ENCODE assay signal across 10 cellular contexts in genomic region chr12:69966409-69966808, GRCh38.
DNase-seq lines count a peak whose midpoint lies in the region; ATAC-seq lines count a peak whose summit lies in the region.
"Had no signal": no experiment of that assay in that cellular context is flagged by ENCODE, and none has a peak within 500 bp of the region (broad histone marks: within the 10 kb centered on the region; RNA-seq: fewer than 3 reads in every experiment).

No MANE protein-coding gene starts in this region.

- H3K27me3 ChIP-seq in right cardiac atrium (ENCODE audit: control insufficient read depth, insufficient read depth), result no peaks in the 10 kb centered on the region
- H3K27me3 ChIP-seq in subcutaneous abdominal adipose tissue (ENCODE audit: control insufficient read depth in 5 of 5, insufficient read depth in 4 of 5, low read length in 5 of 5), result no peaks in the 10 kb centered on the region

- H3K4me3 ChIP-seq in right cardiac atrium (ENCODE audit: low read length) (no peak overlapping the region), subcutaneous abdominal adipose tissue (ENCODE audit: low read depth in 1 of 5, low read length in 5 of 5) (no peak overlapping the region)

- in situ Hi-C loops in G401 (cut with HindIII; ENCODE audit: low sequenced_read_pairs), result no loop called here

- no peaks in the 10 kb centered on the region for H3K27me3 Mint-ChIP-seq in stimulated activated naive CD8-positive, alpha-beta T cell treated with anti-CD3 and anti-CD28 coated beads, Interleukin-15, amount 100 ng/mL, for 72 hours

- intact Hi-C loops in right cardiac atrium (cut with DNase I), result no loop called here

- H3K4me1 ChIP-seq in right cardiac atrium (ENCODE audit: control insufficient read depth, insufficient read depth, low read length) (peaks cover 6% of the 10 kb centered on the region), subcutaneous abdominal adipose tissue (ENCODE audit: control insufficient read depth in 5 of 5, insufficient read depth in 5 of 5, low read length in 5 of 5) (peaks cover 0 to 15% (median 11%) of the 10 kb centered on the region in 5 donors)

- H3K27ac Mint-ChIP-seq in stimulated activated naive CD8-positive, alpha-beta T cell treated with anti-CD3 and anti-CD28 coated beads, Interleukin-15, amount 100 ng/mL, for 72 hours, result no peak overlapping the region

- H3K36me3 ChIP-seq in subcutaneous abdominal adipose tissue (ENCODE audit: control insufficient read depth in 5 of 5, insufficient read depth in 5 of 5, low read length in 5 of 5), result no peaks in the 10 kb centered on the region

- no peak overlapping the region for H3K4me3 Mint-ChIP-seq in stimulated activated naive CD8-positive, alpha-beta T cell treated with anti-CD3 and anti-CD28 coated beads, Interleukin-15, amount 100 ng/mL, for 72 hours

- ATAC-seq in right cardiac atrium (peak; percentile 83 to 94), GM19324 (IDR thresholded peaks at IDR 0.05; ENCODE audit: low FRiP score, unreplicated experiment) (no peak), HG03342 (IDR thresholded peaks at IDR 0.05; ENCODE audit: unreplicated experiment) (no peak)
- no peak for ATAC-seq in stimulated activated naive CD8-positive, alpha-beta T cell treated with anti-CD3 and anti-CD28 coated beads, Interleukin-15, amount 100 ng/mL, for 72 hours

- H3K27ac ChIP-seq in right cardiac atrium (ENCODE audit: low read length), result no peak overlapping the region
- peak overlapping the region; percentile 38 for H3K27ac ChIP-seq in subcutaneous abdominal adipose tissue (ENCODE audit: low read depth, low read length)

- H3K9me3 ChIP-seq in right cardiac atrium (ENCODE audit: control insufficient read depth, low read length) (no peaks in the 10 kb centered on the region), subcutaneous abdominal adipose tissue (ENCODE audit: control insufficient read depth in 5 of 5, low read length in 5 of 5) (no peaks in the 10 kb centered on the region)

- DNase-seq in HK-2 (ENCODE audit: unreplicated experiment) (peak; percentile 18), astrocyte of the hippocampus (ENCODE audit: low read depth, low spot score) (peak; percentile 7), right cardiac atrium (peak; percentile 53 to 67 (median 60)), G401 (ENCODE audit: low spot score) (no peak)
- DNase-seq in stimulated activated naive CD8-positive, alpha-beta T cell treated with anti-CD3 and anti-CD28 coated beads, Interleukin-15, amount 100 ng/mL, for 72 hours, result no peak
- DNase-seq: NCI-H2171 treated with DMSO at 0.1 percent for 48 hours, T-helper 2 cell had no signal

- no peak overlapping the region for H3K9ac ChIP-seq in subcutaneous abdominal adipose tissue (ENCODE audit: low read length in 5 of 5)

- WGBS in right cardiac atrium, result 28% methylated on average over 1 of the region's 1 CpG

- H3K4me1 Mint-ChIP-seq in stimulated activated naive CD8-positive, alpha-beta T cell treated with anti-CD3 and anti-CD28 coated beads, Interleukin-15, amount 100 ng/mL, for 72 hours, result no peaks in the 10 kb centered on the region

- H3K9me3 Mint-ChIP-seq in stimulated activated naive CD8-positive, alpha-beta T cell treated with anti-CD3 and anti-CD28 coated beads, Interleukin-15, amount 100 ng/mL, for 72 hours, result no peaks in the 10 kb centered on the region

Comparison
In these comparisons a context has a peak if more than half of its experiments do, and no peak if none do; other contexts are left out.
1. DNase-seq: peak in HK-2 (single experiment), astrocyte of the hippocampus (single experiment) and right cardiac atrium (3 of 3); none in stimulated activated naive CD8-positive, alpha-beta T cell treated with anti-CD3 and anti-CD28 coated beads, Interleukin-15, amount 100 ng/mL, for 72 hours (0 of 2) and G401 (single experiment).
2. ATAC-seq: peak in right cardiac atrium (2 of 2); none in stimulated activated naive CD8-positive, alpha-beta T cell treated with anti-CD3 and anti-CD28 coated beads, Interleukin-15, amount 100 ng/mL, for 72 hours (single experiment), GM19324 (single experiment) and HG03342 (single experiment).